In the genomic region with DNA sequence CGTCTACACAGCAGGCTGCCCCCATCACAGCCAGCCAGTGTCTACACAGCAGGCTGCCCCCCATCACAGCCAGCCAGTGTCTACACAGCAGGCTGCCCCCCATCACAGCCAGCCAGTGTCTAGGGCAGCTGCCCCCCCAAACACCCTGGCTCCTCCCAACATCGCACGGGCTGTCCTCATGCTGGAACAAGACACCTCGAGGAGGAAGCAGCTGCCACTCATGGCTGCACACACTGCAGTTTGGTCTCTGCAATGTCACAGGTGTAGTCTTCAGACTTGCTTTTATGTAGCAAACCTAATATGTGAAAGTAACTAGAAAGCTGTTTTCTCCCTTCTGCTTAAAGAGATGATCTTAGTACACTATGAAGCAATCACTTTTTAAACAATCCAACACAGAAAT, we compare ENCODE assay signal across 33 cellular contexts. TPM values are rescaled to one million over a fixed set of nuclear protein-coding genes. Genes with fewer than 3 reads are reported as not detected.
DNase-seq lines count a peak whose midpoint lies in the region; ATAC-seq and TF ChIP-seq lines count a peak whose summit lies in the region.
"Had no signal": no experiment of that assay in that cellular context is flagged by ENCODE, and none has a peak within 500 bp of the region (broad histone marks: within the 10 kb centered on the region; RNA-seq: fewer than 3 reads in every experiment).

No MANE protein-coding gene starts in this region.

- H3K79me2 ChIP-seq in DOHH2 (ENCODE audit: control insufficient read depth, low read length) (peaks cover 57% of the 10 kb centered on the region), Karpas-422 (ENCODE audit: low read length) (peaks cover 5% of the 10 kb centered on the region), OCI-LY7 (ENCODE audit: insufficient read depth, low read depth, low read length) (peaks cover 6% of the 10 kb centered on the region; the same call in 1 of the 2 replicates)

- H3K9me2 ChIP-seq in DOHH2 (replicated peaks; ENCODE audit: control insufficient read depth, low read length) (no peaks in the 10 kb centered on the region), Karpas-422 (replicated peaks; ENCODE audit: insufficient read depth, low read length) (no peaks in the 10 kb centered on the region), OCI-LY7 (ENCODE audit: insufficient read depth, low read length) (no peaks in the 10 kb centered on the region)

- H3K9me3 ChIP-seq in DOHH2 (ENCODE audit: control insufficient read depth, insufficient read depth, low read length) = no peaks in the 10 kb centered on the region
- no peaks in the 10 kb centered on the region for H3K9me3 ChIP-seq in Karpas-422 (ENCODE audit: low read length)
- H3K9me3 ChIP-seq in OCI-LY7 (ENCODE audit: low read length) = no peaks in the 10 kb centered on the region
- H3K9me3 ChIP-seq in endodermal cell (ENCODE audit: control insufficient read depth, low read length) = no peaks in the 10 kb centered on the region
- H3K9me3 ChIP-seq in psoas muscle = no peaks in the 10 kb centered on the region
- H3K9me3 ChIP-seq: body of pancreas, esophagus squamous epithelium, upper lobe of left lung had no signal

- H3K27me3 Mint-ChIP-seq in nephron progenitor cell (ENCODE audit: low read depth, poor library complexity) (no peaks in the 10 kb centered on the region), endodermal cell (ENCODE audit: insufficient read depth) (no peaks in the 10 kb centered on the region)
- H3K27me3 Mint-ChIP-seq: activated CD4-positive, alpha-beta memory T cell treated with anti-CD3 and anti-CD28 coated beads, Interleukin-2, amount 10 ng/mL, durations not matched to agents 7 days and 5 days; natural killer cell treated with Interleukin-12 subunit alpha and Interleukin-12 subunit beta and Interleukin-15 and Interleukin-18, amount 100 ng/mL, for 72 hours; stimulated activated memory B cell treated with anti-CD40 and anti-IgM and Interleukin-4, amounts not matched to agents 10 μg/mL and 1 μg/mL and 100 μg/mL, for 72 hours had no signal

- H3K36me3 ChIP-seq in DOHH2 (ENCODE audit: control insufficient read depth, low read length) (peaks cover 50% of the 10 kb centered on the region), Karpas-422 (ENCODE audit: insufficient read depth, low read length) (peaks cover 12% of the 10 kb centered on the region; the same call in 1 of the 2 replicates), OCI-LY7 (ENCODE audit: insufficient read depth, low read length) (peaks cover 38% of the 10 kb centered on the region), endodermal cell (ENCODE audit: control insufficient read depth, insufficient read depth, low read length) (peaks cover 29% of the 10 kb centered on the region), psoas muscle (ENCODE audit: insufficient read depth in 1 of 2, low read depth in 1 of 2) (peaks cover 0 to 30% of the 10 kb centered on the region in 2 donors)

- H3K4me2 ChIP-seq in DOHH2 (ENCODE audit: low read length) (peak overlapping the region; percentile 60), Karpas-422 (ENCODE audit: low read depth, low read length, poor library complexity, severe bottlenecking) (peak overlapping the region; percentile 46), OCI-LY7 (ENCODE audit: low read length) (peak overlapping the region; percentile 77)
- H3K4me2 ChIP-seq: KMS-11 had no signal

- intact Hi-C loops in OCI-LY7 (cut with micrococcal nuclease; ENCODE audit: unreplicated experiment) (loop anchor here (1.0 kb wide), 2 partner anchors 10 to 17 kb away; a partner anchor contains a TSS), psoas muscle (cut with DNase I) (no loop called here)

- H3K9ac ChIP-seq in Karpas-422 (ENCODE audit: low read length) (no peak overlapping the region), endodermal cell (ENCODE audit: extremely low read depth, low read length, poor library complexity, severe bottlenecking) (no peak overlapping the region)
- H3K9ac ChIP-seq: KMS-11 had no signal

- no peak overlapping the region for H2AFZ ChIP-seq in Karpas-422 (ENCODE audit: low read length)
- no peak overlapping the region for H2AFZ ChIP-seq in OCI-LY7 (ENCODE audit: low read length)

- H3K9me3 Mint-ChIP-seq in nephron progenitor cell = no peaks in the 10 kb centered on the region
- no peaks in the 10 kb centered on the region for H3K9me3 Mint-ChIP-seq in endodermal cell
- H3K9me3 Mint-ChIP-seq: activated CD4-positive, alpha-beta memory T cell treated with anti-CD3 and anti-CD28 coated beads, Interleukin-2, amount 10 ng/mL, durations not matched to agents 7 days and 5 days; activated naive CD4-positive, alpha-beta T cell treated with anti-CD3 and anti-CD28 coated beads for 36 hours; natural killer cell treated with Interleukin-12 subunit alpha and Interleukin-12 subunit beta and Interleukin-15 and Interleukin-18, amount 100 ng/mL, for 72 hours; stimulated activated memory B cell treated with anti-CD40 and anti-IgM and Interleukin-4, amounts not matched to agents 10 μg/mL and 1 μg/mL and 100 μg/mL, for 72 hours had no signal

- H3K27ac ChIP-seq in DOHH2 (ENCODE audit: low read depth, low read length) (peak overlapping the region; percentile 86), Karpas-422 (ENCODE audit: low read length) (peak overlapping the region; percentile 70), OCI-LY7 (ENCODE audit: low read depth, low read length, poor library complexity, severe bottlenecking) (peak overlapping the region; percentile 93), endodermal cell (ENCODE audit: low read depth, low read length) (no peak overlapping the region), psoas muscle (no peak overlapping the region)
- H3K27ac ChIP-seq: body of pancreas, esophagus squamous epithelium, foreskin keratinocyte, HL-60, KMS-11, upper lobe of left lung had no signal

- no peak for TF ChIP-seq CTCF in DOHH2 (IDR thresholded peaks at IDR 0.05; ENCODE audit: low read depth, low read length, poor library complexity, severe bottlenecking)
- no peak for TF ChIP-seq CTCF in OCI-LY7 (conservative IDR thresholded peaks at IDR 0.05; ENCODE audit: low read length)
- TF ChIP-seq CTCF in nephron progenitor cell (IDR thresholded peaks at IDR 0.05) = no peak
- no peak for TF ChIP-seq CTCF in endodermal cell (conservative IDR thresholded peaks at IDR 0.05)
- no peak for TF ChIP-seq CTCF in psoas muscle (IDR thresholded peaks at IDR 0.05)

- DNase-seq in Karpas-422 (peak; percentile 72), OCI-LY7 (ENCODE audit: low spot score) (peak; percentile 89), nephron progenitor cell (no peak), endodermal cell (no peak), activated T-cell treated with anti-CD3 and anti-CD28 coated beads for 4 hours (no peak), psoas muscle (no peak)
- no peak for DNase-seq in effector CD4-positive, alpha-beta T cell
- DNase-seq: activated CD4-positive, alpha-beta memory T cell treated with anti-CD3 and anti-CD28 coated beads, Interleukin-2, amount 10 ng/mL, durations not matched to agents 7 days and 5 days; activated CD8-positive, alpha-beta memory T cell treated with anti-CD3 and anti-CD28 coated beads, Interleukin-2, amount 50 U/mL, for 48 hours; activated naive CD4-positive, alpha-beta T cell treated with anti-CD3 and anti-CD28 coated beads for 36 hours; body of pancreas; dermis blood vessel endothelial cell; esophagus squamous epithelium; foreskin keratinocyte; NCI-H1417; NCI-H2029 treated with DMSO at 0.1 percent for 48 hours; NCI-H446; SHP77 treated with DMSO at 0.1 percent for 48 hours; stimulated activated CD4-positive, alpha-beta T cell treated with anti-CD3 and anti-CD28 coated beads, Interleukin-15, amount 100 ng/mL, for 24 hours; stimulated activated CD4-positive, alpha-beta T cell treated with anti-CD3 and anti-CD28 coated beads, Interleukin-4, amount 100 ng/mL, for 4 hours; upper lobe of left lung had no signal

- H4K20me1 ChIP-seq in DOHH2 (ENCODE audit: control insufficient read depth, insufficient read depth, low read depth, low read length) (peaks cover 6% of the 10 kb centered on the region), Karpas-422 (ENCODE audit: insufficient read depth, low read depth, low read length) (peaks cover 14% of the 10 kb centered on the region; the same call in 1 of the 2 replicates), OCI-LY7 (ENCODE audit: insufficient read depth, low read length) (no peaks in the 10 kb centered on the region)

- CTCF ChIA-PET in OCI-LY7 (lab: Charles Lee; ENCODE audit: unreplicated experiment) = interaction anchor here (0.6 to 1.9 kb wide), 2 partner anchors 10 to 18 kb away, joined by 5 read pairs; a partner anchor contains a TSS

- peak overlapping the region; percentile 8 for H3K4me3 Mint-ChIP-seq in nephron progenitor cell
- no peak overlapping the region for H3K4me3 Mint-ChIP-seq in endodermal cell
- H3K4me3 Mint-ChIP-seq: activated CD4-positive, alpha-beta memory T cell treated with anti-CD3 and anti-CD28 coated beads, Interleukin-2, amount 10 ng/mL, durations not matched to agents 7 days and 5 days; activated naive CD4-positive, alpha-beta T cell treated with anti-CD3 and anti-CD28 coated beads for 36 hours; natural killer cell treated with Interleukin-12 subunit alpha and Interleukin-12 subunit beta and Interleukin-15 and Interleukin-18, amount 100 ng/mL, for 72 hours; stimulated activated memory B cell treated with anti-CD40 and anti-IgM and Interleukin-4, amounts not matched to agents 10 μg/mL and 1 μg/mL and 100 μg/mL, for 72 hours had no signal

- ATAC-seq in psoas muscle = no peak
- ATAC-seq: body of pancreas; foreskin keratinocyte; natural killer cell treated with Interleukin-12 subunit alpha and Interleukin-12 subunit beta and Interleukin-15 and Interleukin-18, amount 100 ng/mL, for 72 hours; stimulated activated memory B cell treated with anti-CD40 and anti-IgM and Interleukin-4, amounts not matched to agents 10 μg/mL and 1 μg/mL and 100 μg/mL, for 72 hours had no signal

- peaks cover 16% of the 10 kb centered on the region for H3F3A ChIP-seq in DOHH2 (ENCODE audit: control insufficient read depth, insufficient read depth)

- 83 to 86% methylated on average over 1 to 4 of the region's 4 CpGs for WGBS in endodermal cell (ENCODE audit: insufficient coverage in 1 of 2, insufficient read length in 1 of 2), 2 experiments
- 39 to 45% (median 44%) methylated on average over 4 of the region's 4 CpGs for WGBS in psoas muscle, 3 donors

- POLR2A ChIA-PET in OCI-LY7 (lab: Charles Lee) = interaction anchor here (0.6 to 3.7 kb wide), 5 partner anchors 10 to 466 kb away, joined by 3 to 28 read pairs (median 3); a partner anchor contains a TSS

- no TSS peak for BruUV-seq in OCI-LY7 (replicated peaks; lab: Mats Ljungman, UMichigan)

- peaks cover 37% of the 10 kb centered on the region for H3K4me1 Mint-ChIP-seq in nephron progenitor cell
- peaks cover 2% of the 10 kb centered on the region for H3K4me1 Mint-ChIP-seq in endodermal cell
- H3K4me1 Mint-ChIP-seq: activated CD4-positive, alpha-beta memory T cell treated with anti-CD3 and anti-CD28 coated beads, Interleukin-2, amount 10 ng/mL, durations not matched to agents 7 days and 5 days had no signal

- no peaks in the 10 kb centered on the region for H3K27me3 ChIP-seq in DOHH2 (ENCODE audit: control insufficient read depth, low read length)
- no peaks in the 10 kb centered on the region for H3K27me3 ChIP-seq in Karpas-422 (ENCODE audit: low read length)
- no peaks in the 10 kb centered on the region for H3K27me3 ChIP-seq in endodermal cell (ENCODE audit: control insufficient read depth, insufficient read depth, low read length, poor library complexity, severe bottlenecking)
- H3K27me3 ChIP-seq in psoas muscle (ENCODE audit: insufficient read depth in 3 of 3, low read length in 2 of 3) = no peaks in the 10 kb centered on the region
- H3K27me3 ChIP-seq: body of pancreas, foreskin keratinocyte, upper lobe of left lung had no signal

- H3K4me3 ChIP-seq in DOHH2 (ENCODE audit: low read length) = peak overlapping the region; percentile 48
- no peak overlapping the region for H3K4me3 ChIP-seq in Karpas-422 (ENCODE audit: low read length)
- H3K4me3 ChIP-seq in OCI-LY7 (ENCODE audit: low read depth, low read length, poor library complexity, severe bottlenecking) = peak overlapping the region; percentile 51
- no peak overlapping the region for H3K4me3 ChIP-seq in endodermal cell (ENCODE audit: low read length)
- H3K4me3 ChIP-seq in psoas muscle = no peak overlapping the region
- H3K4me3 ChIP-seq: body of pancreas, esophagus squamous epithelium, upper lobe of left lung had no signal

- peaks cover 30% of the 10 kb centered on the region for H3K36me3 Mint-ChIP-seq in nephron progenitor cell (ENCODE audit: low read depth)
- peaks cover 29% of the 10 kb centered on the region for H3K36me3 Mint-ChIP-seq in endodermal cell (ENCODE audit: low read depth)

- H3K4me1 ChIP-seq in DOHH2 (ENCODE audit: control insufficient read depth, low read length) (peaks cover 57% of the 10 kb centered on the region), Karpas-422 (ENCODE audit: low read length) (peaks cover 23% of the 10 kb centered on the region), OCI-LY7 (ENCODE audit: insufficient read depth, low read length, poor library complexity, severe bottlenecking) (peaks cover 48% of the 10 kb centered on the region), endodermal cell (ENCODE audit: control insufficient read depth, insufficient read depth, low read length) (no peaks in the 10 kb centered on the region), psoas muscle (peaks cover 10% of the 10 kb centered on the region)
- H3K4me1 ChIP-seq: body of pancreas, esophagus squamous epithelium, foreskin keratinocyte, upper lobe of left lung had no signal

- H3K27ac Mint-ChIP-seq in nephron progenitor cell (peak overlapping the region; percentile 20), endodermal cell (no peak overlapping the region)
- H3K27ac Mint-ChIP-seq: activated CD4-positive, alpha-beta memory T cell treated with anti-CD3 and anti-CD28 coated beads, Interleukin-2, amount 10 ng/mL, durations not matched to agents 7 days and 5 days; activated naive CD4-positive, alpha-beta T cell treated with anti-CD3 and anti-CD28 coated beads for 36 hours; natural killer cell treated with Interleukin-12 subunit alpha and Interleukin-12 subunit beta and Interleukin-15 and Interleukin-18, amount 100 ng/mL, for 72 hours; stimulated activated memory B cell treated with anti-CD40 and anti-IgM and Interleukin-4, amounts not matched to agents 10 μg/mL and 1 μg/mL and 100 μg/mL, for 72 hours had no signal

RNA-seq across cellular contexts. Expression of a gene that starts 9.7 kb away (rescaled TPM):
- total RNA-seq in Karpas-422 (2014; rRNA removed; shearing (Covaris generic); ENCODE audit: low replicate concordance) = 0.48 TPM in 1 of 2 replicates, not detected in the other
- total RNA-seq in OCI-LY7 (2014; rRNA removed; shearing (Covaris generic)) = 4.5 and 9.2 TPM in 2 replicates
- 4.4 and 4.9 TPM in 2 replicates for total RNA-seq in OCI-LY7 (2022)
- total RNA-seq in endodermal cell = not detected
- not detected for polyA plus RNA-seq in endodermal cell (2013, experiment 1 of 2)
- polyA plus RNA-seq in endodermal cell (2013, experiment 2 of 2) = not detected
- 10 to 100 TPM in 1 of 4 donors, 1 to 10 TPM in 3; 1.3 to 13.4 (median 9.0) TPM for total RNA-seq in psoas muscle
- 10 to 100 TPM in 2 of 3 donors, under 1 TPM in 1; 0.42 to 15.5 (median 14.5) TPM for polyA plus RNA-seq in psoas muscle
- total RNA-seq: activated CD4-positive, alpha-beta memory T cell treated with anti-CD3 and anti-CD28 coated beads, Interleukin-2, amount 10 ng/mL, durations not matched to agents 7 days and 5 days; activated naive CD4-positive, alpha-beta T cell treated with anti-CD3 and anti-CD28 coated beads for 36 hours; body of pancreas; dermis blood vessel endothelial cell; esophagus squamous epithelium; foreskin keratinocyte; H1; lung microvascular endothelial cell; mucosa of gallbladder; natural killer cell treated with Interleukin-12 subunit alpha and Interleukin-12 subunit beta and Interleukin-15 and Interleukin-18, amount 100 ng/mL, for 72 hours; osteocyte; T-helper 2 cell treated with Interferon-gamma antibody and Interleukin-4, amounts not matched to agents 100 ng/mL and 5 ng/mL, for 36 hours; upper lobe of left lung had no signal
- polyA plus RNA-seq: AG04450, BJ, foreskin keratinocyte, H1 had no signal

RNA-seq across cellular contexts. Expression of a gene that starts 17.0 kb away (rescaled TPM):
- total RNA-seq in Karpas-422 (2014; rRNA removed; shearing (Covaris generic); ENCODE audit: low replicate concordance) = 2.6 and 4.7 TPM in 2 replicates
- total RNA-seq in OCI-LY7 (2014; rRNA removed; shearing (Covaris generic)) = 6.0 and 10.8 TPM in 2 replicates
- total RNA-seq in OCI-LY7 (2022) (12.4 and 13.7 TPM in 2 replicates), endodermal cell (1 to 10 TPM; 8.4 to 9.7 TPM), psoas muscle (1 to 10 TPM; 6.9 to 9.6 (median 7.4) TPM)
- polyA plus RNA-seq in endodermal cell (2013, experiment 1 of 2) = 5.9 TPM
- polyA plus RNA-seq in endodermal cell (2013, experiment 2 of 2) = 5.8 TPM
- 10 to 100 TPM in 1 of 3 donors, 1 to 10 TPM in 2; 4.1 to 11.2 (median 5.5) TPM for polyA plus RNA-seq in psoas muscle

RNA-seq across cellular contexts. Expression of a gene that starts 17.1 kb away (rescaled TPM):
- total RNA-seq in Karpas-422 (2014; rRNA removed; shearing (Covaris generic); ENCODE audit: low replicate concordance) = 54.0 and 62.3 TPM in 2 replicates
- total RNA-seq in OCI-LY7 (2014; rRNA removed; shearing (Covaris generic)) = 147 and 151 TPM in 2 replicates
- total RNA-seq in OCI-LY7 (2022) (167 and 175 TPM in 2 replicates), endodermal cell (10 to 100 TPM; 61.6 to 73.1 TPM), psoas muscle (100 to 1,000 TPM; 269 to 363 (median 314) TPM)
- polyA plus RNA-seq in endodermal cell (2013, experiment 1 of 2) = 84.2 TPM
- polyA plus RNA-seq in endodermal cell (2013, experiment 2 of 2) = 70.5 TPM
- 100 to 1,000 TPM; 160 to 205 (median 205) TPM for polyA plus RNA-seq in psoas muscle

Comparison
In these comparisons a context has a peak if more than half of its experiments do, and no peak if none do; other contexts are left out.
1. H3K27ac ChIP-seq: peak in DOHH2 (single experiment), Karpas-422 (single experiment) and OCI-LY7 (single experiment); none in endodermal cell (single experiment) and psoas muscle (single experiment).
2. H3K4me3 ChIP-seq: peak in DOHH2 (single experiment) and OCI-LY7 (single experiment); none in Karpas-422 (single experiment), endodermal cell (single experiment) and psoas muscle (single experiment).
3. DNase-seq: peak in Karpas-422 (single experiment) and OCI-LY7 (single experiment); none in nephron progenitor cell (single experiment), endodermal cell (single experiment), activated T-cell treated with anti-CD3 and anti-CD28 coated beads for 4 hours (single experiment), effector CD4-positive, alpha-beta T cell (single experiment) and psoas muscle (0 of 2).
4. Peak in every context shown above with its lines, with median percentiles within 50 percentile points of each other: H3K4me2 ChIP-seq.